1 cellular context compared by ENCODE assay signal in the genomic region with DNA sequence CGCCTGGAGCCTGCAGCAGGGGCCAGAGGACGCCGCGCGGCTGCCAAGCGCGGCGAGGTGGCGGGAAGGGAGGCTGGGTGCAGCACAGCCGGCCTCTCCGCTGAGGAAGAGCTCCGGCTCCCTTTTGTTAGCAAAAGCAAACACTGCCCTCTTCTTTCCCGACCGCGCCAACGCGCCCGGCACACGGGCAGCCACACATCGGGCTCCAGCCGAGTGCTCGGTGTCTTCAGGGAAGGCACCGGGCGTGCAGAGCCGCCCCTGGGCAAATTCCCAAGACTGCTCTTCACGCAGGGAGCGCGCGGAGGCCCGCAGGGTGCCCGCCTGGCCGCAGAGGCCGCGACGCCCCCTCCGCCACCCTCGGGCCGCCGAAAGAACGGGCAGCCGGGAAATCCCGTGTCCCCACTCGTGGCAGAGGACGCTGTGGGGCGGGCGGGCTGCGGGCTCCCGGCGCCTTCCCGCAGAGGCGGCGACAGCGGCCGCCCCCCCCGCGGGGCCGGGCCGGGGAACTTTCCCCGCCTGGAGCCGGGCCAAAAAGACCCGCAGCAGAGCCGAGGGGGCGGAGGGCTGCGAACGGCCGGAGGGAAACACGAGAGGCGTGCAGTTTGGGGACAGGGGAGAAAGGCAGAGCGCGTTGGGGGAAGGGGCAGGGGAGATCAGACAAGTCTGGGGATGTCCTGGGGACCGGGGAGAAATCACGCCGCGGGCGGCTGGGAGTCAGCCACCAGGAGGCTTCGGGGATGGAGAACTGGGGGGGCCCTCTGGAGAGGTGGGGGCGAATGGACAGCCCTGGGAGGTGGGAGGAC.
TF ChIP-seq lines count a peak whose summit lies in the region.

No MANE protein-coding gene starts in this region.

TF ChIP-seq in WTC11, 78 proteins besides CTCF, POLR2A, EP300 and RAD21 (continued from another document):
- TF ChIP-seq, protein P1, sequence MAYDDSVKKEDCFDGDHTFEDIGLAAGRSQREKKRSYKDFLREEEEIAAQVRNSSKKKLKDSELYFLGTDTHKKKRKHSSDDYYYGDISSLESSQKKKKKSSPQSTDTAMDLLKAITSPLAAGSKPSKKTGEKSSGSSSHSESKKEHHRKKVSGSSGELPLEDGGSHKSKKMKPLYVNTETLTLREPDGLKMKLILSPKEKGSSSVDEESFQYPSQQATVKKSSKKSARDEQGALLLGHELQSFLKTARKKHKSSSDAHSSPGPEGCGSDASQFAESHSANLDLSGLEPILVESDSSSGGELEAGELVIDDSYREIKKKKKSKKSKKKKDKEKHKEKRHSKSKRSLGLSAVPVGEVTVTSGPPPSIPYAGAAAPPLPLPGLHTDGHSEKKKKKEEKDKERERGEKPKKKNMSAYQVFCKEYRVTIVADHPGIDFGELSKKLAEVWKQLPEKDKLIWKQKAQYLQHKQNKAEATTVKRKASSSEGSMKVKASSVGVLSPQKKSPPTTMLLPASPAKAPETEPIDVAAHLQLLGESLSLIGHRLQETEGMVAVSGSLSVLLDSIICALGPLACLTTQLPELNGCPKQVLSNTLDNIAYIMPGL (CRISPR knock-in tag; IDR thresholded peaks at IDR 0.05), result peak; percentile 79; the same call in 1 of the 2 replicates
- no peak for TF ChIP-seq RELA (CRISPR knock-in tag; IDR thresholded peaks at IDR 0.05; ENCODE audit: borderline replicate concordance)
- TF ChIP-seq, protein P2, sequence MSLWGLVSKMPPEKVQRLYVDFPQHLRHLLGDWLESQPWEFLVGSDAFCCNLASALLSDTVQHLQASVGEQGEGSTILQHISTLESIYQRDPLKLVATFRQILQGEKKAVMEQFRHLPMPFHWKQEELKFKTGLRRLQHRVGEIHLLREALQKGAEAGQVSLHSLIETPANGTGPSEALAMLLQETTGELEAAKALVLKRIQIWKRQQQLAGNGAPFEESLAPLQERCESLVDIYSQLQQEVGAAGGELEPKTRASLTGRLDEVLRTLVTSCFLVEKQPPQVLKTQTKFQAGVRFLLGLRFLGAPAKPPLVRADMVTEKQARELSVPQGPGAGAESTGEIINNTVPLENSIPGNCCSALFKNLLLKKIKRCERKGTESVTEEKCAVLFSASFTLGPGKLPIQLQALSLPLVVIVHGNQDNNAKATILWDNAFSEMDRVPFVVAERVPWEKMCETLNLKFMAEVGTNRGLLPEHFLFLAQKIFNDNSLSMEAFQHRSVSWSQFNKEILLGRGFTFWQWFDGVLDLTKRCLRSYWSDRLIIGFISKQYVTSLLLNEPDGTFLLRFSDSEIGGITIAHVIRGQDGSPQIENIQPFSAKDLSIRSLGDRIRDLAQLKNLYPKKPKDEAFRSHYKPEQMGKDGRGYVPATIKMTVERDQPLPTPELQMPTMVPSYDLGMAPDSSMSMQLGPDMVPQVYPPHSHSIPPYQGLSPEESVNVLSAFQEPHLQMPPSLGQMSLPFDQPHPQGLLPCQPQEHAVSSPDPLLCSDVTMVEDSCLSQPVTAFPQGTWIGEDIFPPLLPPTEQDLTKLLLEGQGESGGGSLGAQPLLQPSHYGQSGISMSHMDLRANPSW (CRISPR knock-in tag; conservative IDR thresholded peaks at IDR 0.05; ENCODE audit: low read depth), result no peak
